ENCODE assay signal across 13 cellular contexts in the genomic region with DNA sequence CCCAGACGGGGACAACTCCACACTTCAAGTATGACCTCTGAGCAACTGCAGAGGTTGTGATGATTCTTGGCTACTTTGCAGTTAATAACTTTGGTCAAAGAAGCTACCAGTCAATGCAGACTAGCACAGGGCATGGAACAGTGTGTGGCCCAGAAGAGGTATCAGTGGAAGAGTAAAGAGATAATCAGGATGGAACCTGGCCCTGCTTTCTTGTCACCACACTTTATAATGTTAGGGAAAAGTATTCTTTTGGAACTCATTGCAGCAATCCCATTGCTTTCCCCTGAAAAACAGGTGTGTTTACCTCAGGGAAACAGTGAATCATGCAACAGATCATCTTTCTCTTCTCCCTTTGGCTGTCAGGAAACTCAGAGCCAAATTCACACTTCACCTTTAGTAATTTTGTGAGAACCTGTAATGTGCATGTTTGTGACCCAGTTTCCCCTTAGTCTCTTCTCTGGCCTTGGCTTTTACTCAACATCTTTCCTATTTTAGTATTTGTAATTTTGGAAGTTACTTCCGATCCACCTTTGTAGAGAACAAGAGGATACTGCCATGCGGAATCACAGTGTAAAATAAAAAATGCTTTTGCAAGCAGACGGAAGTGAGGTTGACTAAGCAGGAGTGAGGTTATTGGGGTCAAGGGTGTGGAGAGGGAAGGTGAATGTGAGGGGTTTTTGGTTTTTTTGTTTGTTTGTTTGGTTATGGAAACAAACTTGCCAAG. TPM values are rescaled to one million over a fixed set of nuclear protein-coding genes. Genes with fewer than 3 reads are reported as not detected.
DNase-seq lines count a peak whose midpoint lies in the region; ATAC-seq, FAIRE-seq and TF ChIP-seq lines count a peak whose summit lies in the region.
"Had no signal": no experiment of that assay in that cellular context is flagged by ENCODE, and none has a peak within 500 bp of the region (broad histone marks: within the 10 kb centered on the region; RNA-seq: fewer than 3 reads in every experiment).

No MANE protein-coding gene starts in this region.

- H3K36me3 ChIP-seq in PC-3 (ENCODE audit: low read depth, low read length) (peaks cover 8% of the 10 kb centered on the region; the same call in 1 of the 2 replicates), WERI-Rb-1 (peaks cover 8% of the 10 kb centered on the region)

- H3K4me1 ChIP-seq in A549: peaks cover 19% of the 10 kb centered on the region
- peaks cover 53% of the 10 kb centered on the region for H3K4me1 ChIP-seq in PC-3 (ENCODE audit: insufficient read depth, low read length)

- H3K9ac ChIP-seq in PC-3 (ENCODE audit: low read length): peak overlapping the region; percentile 75

- TF ChIP-seq RAD21 in A549 (conservative IDR thresholded peaks at IDR 0.05 in 1 of 2, IDR thresholded peaks at IDR 0.05 in 1 of 2): no peak

- intact Hi-C loops in PC-3 (cut with micrococcal nuclease): loop anchor here (2.0 kb wide), 2 partner anchors 42 to 50 kb away; no protein-coding TSS in a partner anchor

- TF ChIP-seq EP300 in A549 (IDR thresholded peaks at IDR 0.05): no peak

- DNase-seq in A549 (ENCODE audit: low read depth in 1 of 2, low spot score in 1 of 2) (no peak), PC-3 (peak; percentile 62), NCI-H2196 (lab: John Stamatoyannopoulos, UW; ENCODE audit: unreplicated experiment) (no peak), WERI-Rb-1 (no peak), OCI-M1 (lab: John Stamatoyannopoulos, UW) (no peak)
- DNase-seq in effector memory CD8-positive, alpha-beta T cell: no peak
- no peak for DNase-seq in effector CD8-positive, alpha-beta T cell (lab: John Stamatoyannopoulos, UW)
- DNase-seq: activated gamma-delta T cell, NCI-H187 treated with DMSO at 0.1 percent for 48 hours, testis had no signal

- no peaks in the 10 kb centered on the region for H3K79me2 ChIP-seq in PC-3 (ENCODE audit: low read length)

- 76% methylated on average over 4 of the region's 4 CpGs for WGBS in A549 (ENCODE audit: missing lambda C conversion rate)

- peak overlapping the region; percentile 87 to 95 for H3K27ac Mint-ChIP-seq in effector memory CD8-positive, alpha-beta T cell

- POLR2A ChIA-PET in A549 (lab: Yijun Ruan, JAX): no interaction called here
- POLR2A ChIA-PET in PC-3 (lab: Charles Lee; ENCODE audit: unreplicated experiment): interaction anchor here (0.6 to 1.5 kb wide), 2 partner anchors 33 to 89 kb away, joined by 3 read pairs; a partner anchor contains a TSS

- peak overlapping the region; percentile 40; the same call in 1 of the 2 replicates for H2AFZ ChIP-seq in PC-3 (ENCODE audit: low read length)

- H3K4me1 Mint-ChIP-seq in effector memory CD8-positive, alpha-beta T cell (ENCODE audit: low read depth in 2 of 2): peaks cover 26 to 27% of the 10 kb centered on the region in 2 donors

- TSS peak; percentile 27 for BruUV-seq in PC-3 (replicated peaks; lab: Mats Ljungman, UMichigan)

- peak overlapping the region; percentile 64 to 71 for H3K4me3 Mint-ChIP-seq in effector memory CD8-positive, alpha-beta T cell

- H3K4me3 ChIP-seq in A549: no peak overlapping the region
- H3K4me3 ChIP-seq in PC-3 (ENCODE audit: low read length): peak overlapping the region; percentile 41
- H3K4me3 ChIP-seq in WERI-Rb-1 (ENCODE audit: low read depth, low read length): no peak overlapping the region
- H3K4me3 ChIP-seq: testis had no signal

- H3K27ac ChIP-seq in A549 (peak overlapping the region; percentile 49 to 69; a peak in 5 of 6 replicates), PC-3 (ENCODE audit: low read length) (peak overlapping the region; percentile 98), WERI-Rb-1 (no peak overlapping the region)
- H3K27ac ChIP-seq: testis, VCaP had no signal

- no peaks in the 10 kb centered on the region for H4K20me1 ChIP-seq in PC-3 (ENCODE audit: low read length)

- ATAC-seq in A549 (peak; percentile 10 to 55; a peak in 4 of 6 replicates), GM18867 (IDR thresholded peaks at IDR 0.05; ENCODE audit: unreplicated experiment) (peak; percentile 26), PC-3 (peak; percentile 11; the same call in 1 of the 2 replicates)
- peak; percentile 49 for ATAC-seq in effector memory CD8-positive, alpha-beta T cell (replicated peaks)

- peak overlapping the region; percentile 60 for H3K4me2 ChIP-seq in A549
- H3K4me2 ChIP-seq in PC-3 (ENCODE audit: low read length): peak overlapping the region; percentile 69

- H3K27me3 Mint-ChIP-seq in effector memory CD8-positive, alpha-beta T cell: no peaks in the 10 kb centered on the region

- H3K36me3 Mint-ChIP-seq in effector memory CD8-positive, alpha-beta T cell (ENCODE audit: insufficient read depth): peaks cover 25% of the 10 kb centered on the region

- no peak for FAIRE-seq in A549 (lab: Jason Lieb, UNC)
- FAIRE-seq: RCC 7860 had no signal

- no peak for TF ChIP-seq POLR2A in A549 (IDR thresholded peaks at IDR 0.05; ENCODE audit: low read length)

- H3K9me3 Mint-ChIP-seq in effector memory CD8-positive, alpha-beta T cell: no peaks in the 10 kb centered on the region

- TF ChIP-seq CTCF in A549 (IDR thresholded peaks at IDR 0.05) (no peak), PC-3 (conservative IDR thresholded peaks at IDR 0.05; ENCODE audit: low read depth, low read length) (no peak), WERI-Rb-1 (IDR thresholded peaks at IDR 0.05; ENCODE audit: low read depth, low read length) (no peak)

- no peaks in the 10 kb centered on the region for H3K9me3 ChIP-seq in A549
- no peaks in the 10 kb centered on the region for H3K9me3 ChIP-seq in PC-3 (ENCODE audit: low read length)
- H3K9me3 ChIP-seq in WERI-Rb-1 (ENCODE audit: severe bottlenecking): no peaks in the 10 kb centered on the region
- H3K9me3 ChIP-seq: testis had no signal

- peaks cover 12% of the 10 kb centered on the region for H3F3A ChIP-seq in PC-3 (ENCODE audit: low read length, unreplicated experiment)

- CTCF ChIA-PET in A549 (lab: Yijun Ruan, JAX) (interaction anchor here (0.6 to 4.8 kb wide), 6 partner anchors 11 to 607 kb away, joined by 3 to 18 read pairs (median 3); a partner anchor contains a TSS), PC-3 (lab: Charles Lee) (interaction anchor here (0.6 kb wide), 1 partner anchor 32 kb away, joined by 5 read pairs; no protein-coding TSS in a partner anchor)

- no peaks in the 10 kb centered on the region for H3K27me3 ChIP-seq in PC-3 (ENCODE audit: low read length)
- no peaks in the 10 kb centered on the region for H3K27me3 ChIP-seq in WERI-Rb-1 (ENCODE audit: insufficient read depth, low read depth, severe bottlenecking)
- H3K27me3 ChIP-seq: testis had no signal

- H3K9me2 ChIP-seq in PC-3 (replicated peaks; ENCODE audit: low read length): no peaks in the 10 kb centered on the region

TF ChIP-seq in A549, 52 proteins besides CTCF, POLR2A, EP300 and RAD21:
- TF ChIP-seq, protein P1, sequence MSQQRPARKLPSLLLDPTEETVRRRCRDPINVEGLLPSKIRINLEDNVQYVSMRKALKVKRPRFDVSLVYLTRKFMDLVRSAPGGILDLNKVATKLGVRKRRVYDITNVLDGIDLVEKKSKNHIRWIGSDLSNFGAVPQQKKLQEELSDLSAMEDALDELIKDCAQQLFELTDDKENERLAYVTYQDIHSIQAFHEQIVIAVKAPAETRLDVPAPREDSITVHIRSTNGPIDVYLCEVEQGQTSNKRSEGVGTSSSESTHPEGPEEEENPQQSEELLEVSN (IDR thresholded peaks at IDR 0.05; ENCODE audit: borderline replicate concordance, low read depth): no peak

RNA-seq across cellular contexts. Expression of a gene that starts 14.2 kb away (rescaled TPM):
- polyA plus RNA-seq in A549 (2011; rRNA removed) (0.36 and 0.57 TPM in 2 replicates), A549 (2017; fragmentation: RNase III; extraction: RNeasy Plus Mini Kit Qiagen cat#74134 plus additional on column Dnase treatment) (0.30 to 0.36 TPM (median 0.31 TPM) in 3 replicates)
- 0.22 and 0.27 TPM in 2 replicates for polyA plus RNA-seq in A549 (2012; cell fraction: cytosol; rRNA removed)
- 0.43 and 0.48 TPM in 2 replicates for polyA plus RNA-seq in A549 (2012; cell fraction: nucleus; rRNA removed)
- polyA minus RNA-seq in A549 (2011; rRNA and poly(A)+ RNA removed): 0.21 and 0.63 TPM in 2 replicates
- total RNA-seq in PC-3 (2014; rRNA removed): 0.12 TPM in 1 of 2 replicates, not detected in the other

RNA-seq across cellular contexts. Expression of a gene that starts 32.3 kb away (rescaled TPM):
- polyA plus RNA-seq in A549 (2011; rRNA removed) (7.4 and 8.3 TPM in 2 replicates), A549 (2017; fragmentation: RNase III; extraction: RNeasy Plus Mini Kit Qiagen cat#74134 plus additional on column Dnase treatment) (2.0 to 2.5 TPM (median 2.0 TPM) in 3 replicates)
- 1.8 and 1.9 TPM in 2 replicates for polyA plus RNA-seq in A549 (2012; cell fraction: cytosol; rRNA removed)
- polyA plus RNA-seq in A549 (2012; cell fraction: nucleus; rRNA removed): 2.6 and 4.1 TPM in 2 replicates
- 4.3 TPM in 2 replicates for polyA minus RNA-seq in A549 (2011; rRNA and poly(A)+ RNA removed)
- 6.8 and 7.0 TPM in 2 replicates for total RNA-seq in PC-3 (2014; rRNA removed)

RNA-seq across cellular contexts. Expression of a gene that starts 53.5 kb away (rescaled TPM):
- 53.0 and 115 TPM in 2 replicates for polyA plus RNA-seq in A549 (2011; rRNA removed)
- 26.5 and 43.2 TPM in 2 replicates for polyA plus RNA-seq in A549 (2012; cell fraction: cytosol; rRNA removed)
- polyA plus RNA-seq in A549 (2012; cell fraction: nucleus; rRNA removed): 10.7 and 11.1 TPM in 2 replicates
- polyA plus RNA-seq in A549 (2017; fragmentation: RNase III; extraction: RNeasy Plus Mini Kit Qiagen cat#74134 plus additional on column Dnase treatment): 90.8 to 97.5 TPM (median 92.1 TPM) in 3 replicates
- 9.0 and 10.0 TPM in 2 replicates for polyA minus RNA-seq in A549 (2011; rRNA and poly(A)+ RNA removed)
- 44.1 and 56.3 TPM in 2 replicates for total RNA-seq in PC-3 (2014; rRNA removed)
